Comparison of ENCODE assay signal across 21 cellular contexts in the genomic region with DNA sequence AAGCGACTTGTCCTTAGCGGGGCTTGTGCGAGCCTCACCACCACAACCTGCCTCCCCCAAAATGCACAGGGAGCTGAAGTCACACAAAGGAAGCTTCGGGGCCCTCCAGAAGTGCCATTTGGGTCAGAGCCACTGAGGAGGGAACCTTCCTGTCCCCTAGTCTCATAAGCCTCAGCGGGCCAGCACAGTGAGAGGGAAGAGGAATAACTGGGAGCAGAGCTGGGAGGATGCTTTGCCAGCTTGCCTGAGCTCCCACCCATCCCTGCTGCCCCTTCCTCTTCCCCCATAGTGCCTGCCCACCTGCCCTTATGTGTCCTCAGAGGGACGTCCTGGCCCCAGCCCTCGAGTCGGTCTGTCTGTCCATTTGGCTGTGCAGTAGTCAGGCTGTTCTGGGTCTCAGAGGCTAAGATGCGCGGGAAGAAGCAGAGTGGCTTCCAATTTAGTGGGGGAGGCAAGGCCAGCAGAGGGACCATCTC. TPM values are rescaled to one million over a fixed set of nuclear protein-coding genes. Genes with fewer than 3 reads are reported as not detected.
"Had no signal": no experiment of that assay in that cellular context is flagged by ENCODE, and none has a peak within 500 bp of the region (broad histone marks: within the 10 kb centered on the region; RNA-seq: fewer than 3 reads in every experiment).

No MANE protein-coding gene starts in this region.

- H3K27ac Mint-ChIP-seq: activated CD8-positive, alpha-beta T cell treated with anti-CD3 and anti-CD28 coated beads for 36 hours; activated naive CD8-positive, alpha-beta T cell treated with anti-CD3 and anti-CD28 coated beads, Interleukin-2, amount 10 ng/mL, durations not matched to agents 7 days and 5 days; activated T-helper 2 cell treated with anti-CD3 and anti-CD28 coated beads, Interferon-gamma antibody, Interleukin-2, Interleukin-4, amounts not matched to agents 10 μg/mL and 5 μg/mL and 100 μg/mL, durations not matched to agents 14 hours and 24 hours and 36 hours; T-helper 17 cell had no signal

- H3K4me3 Mint-ChIP-seq: activated CD8-positive, alpha-beta T cell treated with anti-CD3 and anti-CD28 coated beads for 36 hours; activated naive CD8-positive, alpha-beta T cell treated with anti-CD3 and anti-CD28 coated beads, Interleukin-2, amount 10 ng/mL, durations not matched to agents 7 days and 5 days; T-helper 17 cell had no signal

- H3K9me3 ChIP-seq: ascending aorta, breast epithelium, gastrocnemius medialis, heart left ventricle, pancreas had no signal

- DNase-seq: activated CD4-positive, alpha-beta T cell treated with anti-CD3 and anti-CD28 coated beads for 4 hours; activated CD8-positive, alpha-beta T cell treated with anti-CD3 and anti-CD28 coated beads for 36 hours; activated naive CD8-positive, alpha-beta T cell treated with anti-CD3 and anti-CD28 coated beads, Interleukin-2, amount 10 ng/mL, durations not matched to agents 7 days and 5 days; activated T-cell treated with anti-CD3 and anti-CD28 coated beads for 4 hours; erythroblast; gastrocnemius medialis; heart left ventricle; left cardiac atrium; midbrain; stimulated activated CD4-positive, alpha-beta T cell treated with anti-CD3 and anti-CD28 coated beads, Interleukin-2, amount 100 ng/mL, for 48 hours; stimulated activated naive CD4-positive, alpha-beta T cell; substantia nigra; T-helper 17 cell; trophoblast cell had no signal

- H3K27me3 Mint-ChIP-seq: activated CD8-positive, alpha-beta T cell treated with anti-CD3 and anti-CD28 coated beads for 36 hours; activated naive CD8-positive, alpha-beta T cell treated with anti-CD3 and anti-CD28 coated beads, Interleukin-2, amount 10 ng/mL, durations not matched to agents 7 days and 5 days; T-helper 17 cell had no signal

- H3K27me3 ChIP-seq: ascending aorta, breast epithelium, gastrocnemius medialis, heart left ventricle, pancreas had no signal

- H3K9me3 Mint-ChIP-seq: activated CD8-positive, alpha-beta T cell treated with anti-CD3 and anti-CD28 coated beads for 36 hours; activated naive CD8-positive, alpha-beta T cell treated with anti-CD3 and anti-CD28 coated beads, Interleukin-2, amount 10 ng/mL, durations not matched to agents 7 days and 5 days had no signal

- H3K36me3 ChIP-seq: ascending aorta, breast epithelium, gastrocnemius medialis, heart left ventricle, pancreas had no signal

- ATAC-seq: activated CD8-positive, alpha-beta T cell treated with anti-CD3 and anti-CD28 coated beads for 36 hours; gastrocnemius medialis; heart left ventricle; left cardiac atrium; pancreas; T-helper 17 cell had no signal

- H3K4me3 ChIP-seq: ascending aorta, breast epithelium, gastrocnemius medialis, heart left ventricle, lung, pancreas had no signal

- H3K4me1 ChIP-seq: ascending aorta, breast epithelium, gastrocnemius medialis, heart left ventricle, pancreas had no signal

- H3K4me1 Mint-ChIP-seq: activated naive CD8-positive, alpha-beta T cell treated with anti-CD3 and anti-CD28 coated beads, Interleukin-2, amount 10 ng/mL, durations not matched to agents 7 days and 5 days had no signal

- H3K27ac ChIP-seq: ascending aorta, breast epithelium, gastrocnemius medialis, heart left ventricle, pancreas had no signal

RNA-seq across cellular contexts. Expression of a gene that starts 51.8 kb away (rescaled TPM):
- total RNA-seq: activated CD8-positive, alpha-beta T cell treated with anti-CD3 and anti-CD28 coated beads for 36 hours; activated naive CD8-positive, alpha-beta T cell treated with anti-CD3 and anti-CD28 coated beads, Interleukin-2, amount 10 ng/mL, durations not matched to agents 7 days and 5 days; activated T-helper 2 cell treated with anti-CD3 and anti-CD28 coated beads, Interferon-gamma antibody, Interleukin-2, Interleukin-4, amounts not matched to agents 10 μg/mL and 5 μg/mL and 100 μg/mL, durations not matched to agents 14 hours and 24 hours and 36 hours; ascending aorta; breast epithelium; dermis microvascular lymphatic vessel endothelial cell; myocyte; pancreas; T-helper 17 cell had no signal

RNA-seq across cellular contexts. Expression of a gene that starts 58.7 kb away (rescaled TPM):
- total RNA-seq: myocyte had no signal
